1 cellular context compared by ENCODE assay signal in the genomic region with DNA sequence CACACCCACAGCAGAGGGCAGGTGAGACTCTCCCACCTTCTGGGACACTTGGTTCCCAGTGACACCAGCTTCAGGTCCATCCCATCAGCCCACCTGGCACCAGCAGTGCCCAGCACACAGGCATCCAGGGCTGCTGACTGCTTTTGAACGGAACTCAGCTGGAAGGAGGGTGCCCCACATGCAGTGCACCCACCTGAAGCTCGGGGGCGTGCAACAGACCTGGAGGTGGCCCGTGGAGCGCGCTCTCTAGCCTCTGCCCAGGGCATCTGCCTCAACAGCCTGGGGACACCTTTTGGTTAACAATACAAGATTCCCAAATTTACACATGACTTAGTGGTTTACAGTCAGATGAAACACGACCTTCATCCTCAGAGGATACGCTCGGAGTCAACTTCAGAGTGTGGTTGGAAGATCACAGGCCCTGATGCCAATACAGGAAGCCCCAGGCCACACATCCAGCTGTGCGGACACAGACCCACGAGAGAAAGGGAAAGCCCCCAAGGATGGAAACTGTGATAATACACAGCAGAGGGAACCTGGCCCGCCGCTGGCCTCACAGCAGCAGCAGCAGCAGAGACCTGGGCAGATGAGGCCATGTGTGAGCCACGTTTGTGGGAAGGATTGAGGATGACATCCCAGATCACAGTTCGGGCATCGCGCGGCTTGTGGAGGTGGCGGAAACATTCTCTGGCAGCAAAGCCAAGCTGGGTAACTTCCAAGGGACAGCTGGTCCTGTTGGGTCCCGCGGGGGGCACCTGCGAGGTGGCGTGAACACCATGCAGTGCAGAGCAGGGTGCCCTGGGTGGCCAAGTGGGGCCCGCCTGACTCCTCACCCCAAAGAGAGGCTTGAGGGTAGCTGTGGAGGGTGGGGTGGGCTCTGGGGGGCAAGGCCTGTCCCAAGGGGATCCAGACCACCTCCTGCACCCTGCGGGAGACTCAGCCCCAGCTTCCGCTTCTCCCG.
TF ChIP-seq lines count a peak whose summit lies in the region.

No MANE protein-coding gene starts in this region.

TF ChIP-seq in HepG2, 621 proteins besides CTCF, POLR2A, EP300 and RAD21 (continued from another document):
- TF ChIP-seq, protein P1, sequence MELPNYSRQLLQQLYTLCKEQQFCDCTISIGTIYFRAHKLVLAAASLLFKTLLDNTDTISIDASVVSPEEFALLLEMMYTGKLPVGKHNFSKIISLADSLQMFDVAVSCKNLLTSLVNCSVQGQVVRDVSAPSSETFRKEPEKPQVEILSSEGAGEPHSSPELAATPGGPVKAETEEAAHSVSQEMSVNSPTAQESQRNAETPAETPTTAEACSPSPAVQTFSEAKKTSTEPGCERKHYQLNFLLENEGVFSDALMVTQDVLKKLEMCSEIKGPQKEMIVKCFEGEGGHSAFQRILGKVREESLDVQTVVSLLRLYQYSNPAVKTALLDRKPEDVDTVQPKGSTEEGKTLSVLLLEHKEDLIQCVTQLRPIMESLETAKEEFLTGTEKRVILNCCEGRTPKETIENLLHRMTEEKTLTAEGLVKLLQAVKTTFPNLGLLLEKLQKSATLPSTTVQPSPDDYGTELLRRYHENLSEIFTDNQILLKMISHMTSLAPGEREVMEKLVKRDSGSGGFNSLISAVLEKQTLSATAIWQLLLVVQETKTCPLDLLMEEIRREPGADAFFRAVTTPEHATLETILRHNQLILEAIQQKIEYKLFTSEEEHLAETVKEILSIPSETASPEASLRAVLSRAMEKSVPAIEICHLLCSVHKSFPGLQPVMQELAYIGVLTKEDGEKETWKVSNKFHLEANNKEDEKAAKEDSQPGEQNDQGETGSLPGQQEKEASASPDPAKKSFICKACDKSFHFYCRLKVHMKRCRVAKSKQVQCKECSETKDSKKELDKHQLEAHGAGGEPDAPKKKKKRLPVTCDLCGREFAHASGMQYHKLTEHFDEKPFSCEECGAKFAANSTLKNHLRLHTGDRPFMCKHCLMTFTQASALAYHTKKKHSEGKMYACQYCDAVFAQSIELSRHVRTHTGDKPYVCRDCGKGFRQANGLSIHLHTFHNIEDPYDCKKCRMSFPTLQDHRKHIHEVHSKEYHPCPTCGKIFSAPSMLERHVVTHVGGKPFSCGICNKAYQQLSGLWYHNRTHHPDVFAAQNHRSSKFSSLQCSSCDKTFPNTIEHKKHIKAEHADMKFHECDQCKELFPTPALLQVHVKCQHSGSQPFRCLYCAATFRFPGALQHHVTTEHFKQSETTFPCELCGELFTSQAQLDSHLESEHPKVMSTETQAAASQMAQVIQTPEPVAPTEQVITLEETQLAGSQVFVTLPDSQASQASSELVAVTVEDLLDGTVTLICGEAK (IDR thresholded peaks at IDR 0.05), result no peak
- TF ChIP-seq, protein P1 (CRISPR knock-in tag; IDR thresholded peaks at IDR 0.05), result no peak
- no peak for TF ChIP-seq ZNF101 (CRISPR knock-in tag; IDR thresholded peaks at IDR 0.05; ENCODE audit: borderline replicate concordance, low read depth)
TF ChIP-seq in HepG2: peak in this region for 0.
